In genomic region chr15:63380828-63381282, GRCh38 we compare ENCODE assay signal across 11 cellular contexts. TPM values are rescaled to one million over a fixed set of nuclear protein-coding genes. Genes with fewer than 3 reads are reported as not detected.
DNase-seq lines count a peak whose midpoint lies in the region; ATAC-seq and TF ChIP-seq lines count a peak whose summit lies in the region.
"Had no signal": no experiment of that assay in that cellular context is flagged by ENCODE, and none has a peak within 500 bp of the region (broad histone marks: within the 10 kb centered on the region; RNA-seq: fewer than 3 reads in every experiment).

No MANE protein-coding gene starts in this region.

- peaks cover 57% of the 10 kb centered on the region for H3K27me3 Mint-ChIP-seq in activated CD4-positive, alpha-beta T cell treated with anti-CD3 and anti-CD28 coated beads, Interleukin-2, amount 10 ng/mL, durations not matched to agents 24 days and 14 days

- no peaks in the 10 kb centered on the region for H3K27me3 ChIP-seq in suprapubic skin
- H3K27me3 ChIP-seq: SJSA1 had no signal

- H3K4me1 ChIP-seq in suprapubic skin, result peaks cover 37% of the 10 kb centered on the region

- 36% methylated on average over 13 of the region's 13 CpGs for WGBS in suprapubic skin

- no peaks in the 10 kb centered on the region for H3K9me3 ChIP-seq in suprapubic skin
- H3K9me3 ChIP-seq: SJSA1 had no signal

- H3K4me1 Mint-ChIP-seq in activated CD4-positive, alpha-beta T cell treated with anti-CD3 and anti-CD28 coated beads, Interleukin-2, amount 10 ng/mL, durations not matched to agents 24 days and 14 days, result peaks cover 32% of the 10 kb centered on the region

- H3K27ac ChIP-seq in suprapubic skin, result peak overlapping the region; percentile 71
- H3K27ac ChIP-seq: KMS-11, SJSA1 had no signal

- TF ChIP-seq EP300 in suprapubic skin (IDR thresholded peaks at IDR 0.05), result no peak

- peak; percentile 12 for ATAC-seq in left colon
- no peak for ATAC-seq in HG03097 (IDR thresholded peaks at IDR 0.05; ENCODE audit: low FRiP score, unreplicated experiment)

- intact Hi-C loops in activated CD4-positive, alpha-beta T cell treated with anti-CD3 and anti-CD28 coated beads, Interleukin-2, amount 10 ng/mL, durations not matched to agents 24 days and 14 days (cut with micrococcal nuclease), result no loop called here
- intact Hi-C loops in left colon (cut with DNase I, micrococcal nuclease), result no loop called here

- H3K36me3 Mint-ChIP-seq in activated CD4-positive, alpha-beta T cell treated with anti-CD3 and anti-CD28 coated beads, Interleukin-2, amount 10 ng/mL, durations not matched to agents 24 days and 14 days (ENCODE audit: low read depth), result no peaks in the 10 kb centered on the region

- DNase-seq in activated CD4-positive, alpha-beta T cell treated with anti-CD3 and anti-CD28 coated beads, Interleukin-2, amount 10 ng/mL, durations not matched to agents 24 days and 14 days, result no peak
- no peak for DNase-seq in activated CD4-positive, alpha-beta T cell treated with anti-CD3 and anti-CD28 coated beads for 1 hour
- DNase-seq in astrocyte of the hippocampus (ENCODE audit: low read depth, low spot score) (peak; percentile 59), left colon (no peak), suprapubic skin (ENCODE audit: low spot score in 2 of 2) (no peak), GM19240 (ENCODE audit: insufficient read length, low spot score) (no peak)
- DNase-seq in stimulated activated CD4-positive, alpha-beta T cell treated with anti-CD3 and anti-CD28 coated beads, Interleukin-15, amount 100 ng/mL, for 24 hours, result no peak
- DNase-seq: occipital lobe had no signal

- no peak overlapping the region for H3K27ac Mint-ChIP-seq in activated CD4-positive, alpha-beta T cell treated with anti-CD3 and anti-CD28 coated beads, Interleukin-2, amount 10 ng/mL, durations not matched to agents 24 days and 14 days

- H3K36me3 ChIP-seq in suprapubic skin, result no peaks in the 10 kb centered on the region
- H3K36me3 ChIP-seq: SJSA1 had no signal

- H3K4me3 Mint-ChIP-seq in activated CD4-positive, alpha-beta T cell treated with anti-CD3 and anti-CD28 coated beads, Interleukin-2, amount 10 ng/mL, durations not matched to agents 24 days and 14 days, result peak overlapping the region; percentile 77

- H3K4me3 ChIP-seq in suprapubic skin, result peak overlapping the region; percentile 59

- TF ChIP-seq POLR2A in suprapubic skin (IDR thresholded peaks at IDR 0.05), result no peak

- H3K9me3 Mint-ChIP-seq in activated CD4-positive, alpha-beta T cell treated with anti-CD3 and anti-CD28 coated beads, Interleukin-2, amount 10 ng/mL, durations not matched to agents 24 days and 14 days, result peaks cover 6% of the 10 kb centered on the region

- no peak for TF ChIP-seq CTCF in suprapubic skin (IDR thresholded peaks at IDR 0.05)

RNA-seq across cellular contexts. Expression of gene CA12, which starts 0.8 kb away (rescaled TPM):
- 0.43 and 0.63 TPM in 2 replicates for total RNA-seq in activated CD4-positive, alpha-beta T cell treated with anti-CD3 and anti-CD28 coated beads, Interleukin-2, amount 10 ng/mL, durations not matched to agents 24 days and 14 days
- total RNA-seq in left colon, result 100 to 1,000 TPM; 255 to 397 TPM
- total RNA-seq in suprapubic skin, result 100 to 1,000 TPM; 292 to 338 (median 317) TPM

Comparison
In these comparisons a context has a peak if more than half of its experiments do, and no peak if none do; other contexts are left out.
1. RNA of gene CA12, which starts 0.8 kb away (total RNA-seq): 255 to 397 TPM in left colon and 292 to 338 TPM in suprapubic skin; 0.43 to 0.63 TPM in activated CD4-positive, alpha-beta T cell treated with anti-CD3 and anti-CD28 coated beads, Interleukin-2, amount 10 ng/mL, durations not matched to agents 24 days and 14 days; every median in the first group is over 100 times any median in the second.